ENCODE assay signal across 8 cellular contexts in genomic region chr5:80609692-80610091, GRCh38. TPM values are rescaled to one million over a fixed set of nuclear protein-coding genes. Genes with fewer than 3 reads are reported as not detected.
"Had no signal": no experiment of that assay in that cellular context is flagged by ENCODE, and none has a peak within 500 bp of the region (broad histone marks: within the 10 kb centered on the region; RNA-seq: fewer than 3 reads in every experiment).

No MANE protein-coding gene starts in this region.

- DNase-seq: IMR-90, KBM-7, KG1 had no signal

- FAIRE-seq: HTR-8/SVneo, K562 had no signal

- ATAC-seq: K562 had no signal

- H3K4me3 ChIP-seq: K562 had no signal

RNA-seq across cellular contexts. Expression of gene ANKRD34B, which starts 39.6 kb away (rescaled TPM):
- total RNA-seq: HT-29, HT1080, IMR-90, K562 had no signal
- polyA plus RNA-seq: IgD-negative memory B cell, IMR-90, K562 had no signal
